17 cellular contexts compared by ENCODE assay signal in the genomic region with DNA sequence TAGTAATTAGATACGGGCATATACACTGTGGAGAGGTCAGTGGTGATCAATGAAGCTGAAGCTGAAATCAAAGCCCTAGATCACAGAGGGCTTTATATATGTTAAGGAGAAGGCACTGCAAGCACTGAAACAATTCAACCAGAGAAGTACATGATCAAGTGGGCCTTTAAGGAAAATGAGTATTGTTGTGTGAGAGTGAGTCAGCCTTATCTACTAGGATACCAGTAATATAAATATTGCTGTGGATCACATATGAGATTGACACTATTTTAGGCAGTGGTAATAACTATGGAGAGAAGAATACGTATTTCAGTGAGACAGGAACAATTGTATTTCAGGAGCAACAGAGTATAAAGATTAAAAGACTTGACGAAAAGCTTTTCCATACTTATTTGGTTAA.
"Had no signal": no experiment of that assay in that cellular context is flagged by ENCODE, and none has a peak within 500 bp of the region (broad histone marks: within the 10 kb centered on the region; RNA-seq: fewer than 3 reads in every experiment).

No MANE protein-coding gene starts in this region.

- H3K27ac ChIP-seq: esophagus muscularis mucosa, heart left ventricle, thoracic aorta, upper lobe of right lung had no signal

- H3K36me3 Mint-ChIP-seq: immature natural killer cell had no signal

- H3K36me3 ChIP-seq: esophagus muscularis mucosa, heart left ventricle, thoracic aorta, upper lobe of right lung had no signal

- H3K27me3 ChIP-seq: esophagus muscularis mucosa, heart left ventricle, upper lobe of right lung had no signal

- H3K4me3 Mint-ChIP-seq: immature natural killer cell; nephron; stimulated activated naive CD8-positive, alpha-beta T cell treated with anti-CD3 and anti-CD28 coated beads, Interleukin-15, Interleukin-2, amounts not matched to agents 100 ng/mL and 50 ng/mL, for 24 hours had no signal

- H3K9me3 ChIP-seq: esophagus muscularis mucosa, heart left ventricle, thoracic aorta, upper lobe of right lung had no signal

- H3K9me3 Mint-ChIP-seq: nephron; stimulated activated naive CD8-positive, alpha-beta T cell treated with anti-CD3 and anti-CD28 coated beads, Interleukin-15, Interleukin-2, amounts not matched to agents 100 ng/mL and 50 ng/mL, for 24 hours had no signal

- H3K4me2 ChIP-seq: smooth muscle cell had no signal

- H3K27me3 Mint-ChIP-seq: stimulated activated naive CD8-positive, alpha-beta T cell treated with anti-CD3 and anti-CD28 coated beads, Interleukin-15, Interleukin-2, amounts not matched to agents 100 ng/mL and 50 ng/mL, for 24 hours had no signal

- H3K4me3 ChIP-seq: esophagus muscularis mucosa, heart left ventricle, smooth muscle cell, thoracic aorta, upper lobe of right lung had no signal

- H3K4me1 ChIP-seq: esophagus muscularis mucosa, heart left ventricle, upper lobe of right lung had no signal

- ATAC-seq: heart left ventricle, right cardiac atrium, upper lobe of right lung had no signal

- H3K4me1 Mint-ChIP-seq: immature natural killer cell, nephron had no signal

- DNase-seq: activated CD4-positive, alpha-beta T cell treated with anti-CD3 and anti-CD28 coated beads, Interleukin-2, amount 50 U/mL, for 4 hours; activated CD4-positive, CD25-positive, alpha-beta regulatory T cell treated with anti-CD3 and anti-CD28 coated beads, Interleukin-2, amount 50 U/mL, for 72 hours; activated naive CD4-positive, alpha-beta T cell; activated T-cell treated with anti-CD3 and anti-CD28 coated beads for 4 hours; aorta; heart left ventricle; immature natural killer cell; nucleus accumbens; right cardiac atrium; T-helper 1 cell; T1000; upper lobe of right lung had no signal

- H3K27ac Mint-ChIP-seq: immature natural killer cell; nephron; stimulated activated naive CD8-positive, alpha-beta T cell treated with anti-CD3 and anti-CD28 coated beads, Interleukin-15, Interleukin-2, amounts not matched to agents 100 ng/mL and 50 ng/mL, for 24 hours had no signal
